Comparison of ENCODE assay signal across 17 cellular contexts in the genomic region with DNA sequence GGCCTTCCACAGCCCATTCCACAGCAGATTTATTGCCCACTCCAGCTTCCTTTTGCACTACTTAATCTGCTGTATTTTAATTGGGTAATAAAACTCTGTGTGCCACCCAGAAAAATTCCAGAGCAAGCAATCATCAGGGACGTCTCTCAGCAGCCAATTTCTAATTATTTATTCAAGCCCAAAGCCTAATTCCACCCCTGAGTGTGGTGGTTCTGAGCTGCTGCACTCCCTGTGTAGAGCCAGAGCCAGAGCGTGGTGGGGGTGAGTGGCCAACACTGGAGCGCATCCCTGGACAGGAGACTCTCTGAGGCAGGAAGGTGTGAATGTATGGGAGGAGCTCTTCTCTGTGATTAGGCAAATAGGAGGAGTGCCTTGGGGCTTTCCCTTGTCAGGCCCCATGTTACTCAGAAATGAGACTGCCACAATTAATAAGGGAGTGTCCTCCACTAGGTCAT.
DNase-seq lines count a peak whose midpoint lies in the region; ATAC-seq, FAIRE-seq and TF ChIP-seq lines count a peak whose summit lies in the region.
"Had no signal": no experiment of that assay in that cellular context is flagged by ENCODE, and none has a peak within 500 bp of the region (broad histone marks: within the 10 kb centered on the region; RNA-seq: fewer than 3 reads in every experiment).

No MANE protein-coding gene starts in this region.

- DNase-seq in ELF-1 (ENCODE audit: low read depth, low spot score), result peak; percentile 74
- peak; percentile 60 for DNase-seq in RWPE1 (ENCODE audit: low spot score)
- peak; percentile 75 to 84 for DNase-seq in foreskin keratinocyte
- peak; percentile 83 for DNase-seq in small intestine
- DNase-seq in NCI-H226, result no peak
- no peak for DNase-seq in MG63
- DNase-seq in globus pallidus (ENCODE audit: low spot score), result no peak
- DNase-seq: activated CD4-positive, CD25-positive, alpha-beta regulatory T cell; cerebellar nuclear complex; effector memory CD8-positive, alpha-beta T cell; KG1; naive B cell; NK-92 treated with Interleukin-12 subunit alpha and Interleukin-12 subunit beta, amount 100 ng/mL, for 24 hours; SHP77; T-helper 2 cell had no signal

- no peak overlapping the region for H3K27ac ChIP-seq in RWPE1
- peak overlapping the region; percentile 39 for H3K27ac ChIP-seq in foreskin keratinocyte
- peak overlapping the region in 1 of 2 donors; percentile 15 for H3K27ac ChIP-seq in small intestine (ENCODE audit: low read depth in 1 of 2, low read length in 1 of 2)
- H3K27ac ChIP-seq: prostate gland had no signal

- no peak overlapping the region for H3K4me3 ChIP-seq in small intestine (ENCODE audit: low read depth in 1 of 2, low read length in 2 of 2)
- H3K4me3 ChIP-seq in MG63, result no peak overlapping the region
- H3K4me3 ChIP-seq: prostate gland had no signal

- H3K27me3 ChIP-seq in foreskin keratinocyte (no peaks in the 10 kb centered on the region), small intestine (ENCODE audit: control insufficient read depth in 2 of 2, insufficient read depth in 2 of 2, low read length in 2 of 2) (no peaks in the 10 kb centered on the region), MG63 (no peaks in the 10 kb centered on the region)

- H3K4me1 ChIP-seq in foreskin keratinocyte (peaks cover 13% of the 10 kb centered on the region), small intestine (ENCODE audit: control insufficient read depth in 2 of 2, insufficient read depth in 1 of 2, low read depth in 1 of 2, low read length in 1 of 2) (peaks cover 0 to 2% of the 10 kb centered on the region in 2 donors)

- WGBS in small intestine, 3 donors, result 13 to 39% (median 23%) methylated on average over 3 of the region's 3 CpGs

- CTCF ChIA-PET in RWPE1 (lab: Yijun Ruan, JAX), result interaction anchor here (0.6 to 1.4 kb wide), 2 partner anchors 12 to 29 kb away, joined by 3 to 4 read pairs; no protein-coding TSS in a partner anchor

- ATAC-seq in foreskin keratinocyte (peak; percentile 84), HG03342 (IDR thresholded peaks at IDR 0.05; ENCODE audit: unreplicated experiment) (no peak)
- ATAC-seq: effector memory CD8-positive, alpha-beta T cell had no signal

- H3K9me3 ChIP-seq in small intestine (ENCODE audit: control insufficient read depth, low read depth), result no peaks in the 10 kb centered on the region
- no peaks in the 10 kb centered on the region for H3K9me3 ChIP-seq in MG63
- H3K9me3 ChIP-seq: prostate gland had no signal

- no peak for TF ChIP-seq CTCF in RWPE1 (conservative IDR thresholded peaks at IDR 0.05; ENCODE audit: low read depth)
- no peak for TF ChIP-seq CTCF in foreskin keratinocyte (conservative IDR thresholded peaks at IDR 0.05)

- H3K36me3 ChIP-seq in small intestine (ENCODE audit: control insufficient read depth in 2 of 2, insufficient read depth in 2 of 2, low read length in 2 of 2) (no peaks in the 10 kb centered on the region), MG63 (no peaks in the 10 kb centered on the region)
- H3K36me3 ChIP-seq: prostate gland had no signal

- POLR2A ChIA-PET in RWPE1 (lab: Yijun Ruan, JAX; ENCODE audit: low non-redundant PET), result no interaction called here

- FAIRE-seq in small intestine (lab: Jason Lieb, UNC), result no peak

Comparison
In these comparisons a context has a peak if more than half of its experiments do, and no peak if none do; other contexts are left out.
1. DNase-seq: peak in ELF-1 (single experiment), RWPE1 (single experiment), foreskin keratinocyte (2 of 2) and small intestine (single experiment); none in NCI-H226 (single experiment), MG63 (single experiment) and globus pallidus (single experiment).